Comparison of ENCODE assay signal across 19 cellular contexts in the genomic region with DNA sequence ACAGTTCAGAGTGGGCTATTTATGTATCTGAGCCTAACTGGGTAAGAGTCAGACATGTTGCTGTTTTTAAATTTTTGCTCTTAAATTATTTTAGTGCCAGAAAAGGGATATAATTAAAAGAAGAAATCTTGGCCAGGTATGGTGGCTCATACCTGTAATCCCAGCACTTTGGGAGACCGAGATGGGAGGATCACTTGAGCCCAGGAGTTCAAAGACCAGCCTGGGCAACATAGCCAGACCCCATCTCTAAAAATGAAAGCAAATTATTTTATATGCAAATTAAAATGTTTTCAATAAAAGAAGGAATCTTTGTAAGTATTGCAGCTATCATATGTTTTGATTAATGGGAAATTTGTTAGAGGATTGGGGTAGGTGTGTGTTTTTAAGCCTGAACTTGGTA.
"Had no signal": no experiment of that assay in that cellular context is flagged by ENCODE, and none has a peak within 500 bp of the region (broad histone marks: within the 10 kb centered on the region; RNA-seq: fewer than 3 reads in every experiment).

No MANE protein-coding gene starts in this region.

- H3K27ac ChIP-seq: coronary artery, heart left ventricle, neutrophil, right atrium auricular region had no signal

- H3K9me3 ChIP-seq: heart left ventricle, neutrophil, ovary, right atrium auricular region had no signal

- H3K27ac Mint-ChIP-seq: endodermal cell had no signal

- H3K4me1 ChIP-seq: right atrium auricular region had no signal

- H3K4me1 Mint-ChIP-seq: endodermal cell had no signal

- H3K4me3 Mint-ChIP-seq: endodermal cell, naive B cell had no signal

- H3K36me3 ChIP-seq: ovary had no signal

- FAIRE-seq: endothelial cell of umbilical vein, small intestine had no signal

- DNase-seq: effector CD4-positive, alpha-beta T cell; endodermal cell; foreskin melanocyte; heart left ventricle; hippocampal formation; left colon; left ventricle myocardium superior; mesenchymal stem cell; naive B cell; small intestine; stimulated activated CD4-positive, alpha-beta T cell treated with anti-CD3 and anti-CD28 coated beads, Interleukin-12 subunit alpha, Interleukin-12 subunit beta, amount 100 ng/mL, for 4 hours; stimulated activated naive CD4-positive, alpha-beta T cell treated with Interleukin-2 at 50 U/mL for 16 hours; trophoblast cell had no signal

- H3K27me3 Mint-ChIP-seq: naive B cell had no signal

- H3K4me3 ChIP-seq: coronary artery, heart left ventricle, lung, ovary, right atrium auricular region had no signal

- H3K27me3 ChIP-seq: heart left ventricle, neutrophil, ovary, right atrium auricular region had no signal

- H3K9me3 Mint-ChIP-seq: endodermal cell, naive B cell had no signal
